ENCODE assay signal across 29 cellular contexts in genomic region chr12:13348464-13348863, GRCh38.
"Had no signal": no experiment of that assay in that cellular context is flagged by ENCODE, and none has a peak within 500 bp of the region (broad histone marks: within the 10 kb centered on the region; RNA-seq: fewer than 3 reads in every experiment).

No MANE protein-coding gene starts in this region.

- H3K9me3 ChIP-seq: ascending aorta, body of pancreas, breast epithelium, SJCRH30 had no signal

- H3K4me3 Mint-ChIP-seq: activated CD4-positive, alpha-beta memory T cell treated with anti-CD3 and anti-CD28 coated beads, Interleukin-2, amount 10 ng/mL, durations not matched to agents 7 days and 5 days; activated naive CD8-positive, alpha-beta T cell treated with anti-CD3 and anti-CD28 coated beads for 36 hours; activated T-cell treated with anti-CD3 and anti-CD28 coated beads, Interleukin-2, amount 50 U/mL, for 72 hours; activated T-helper 17 cell treated with anti-CD3 and anti-CD28 coated beads, Interleukin-2, amount 50 U/mL, for 72 hours had no signal

- H3K27me3 ChIP-seq: ascending aorta, body of pancreas, breast epithelium, SJCRH30 had no signal

- DNase-seq: activated CD4-positive, alpha-beta memory T cell treated with anti-CD3 and anti-CD28 coated beads, Interleukin-2, amount 10 ng/mL, durations not matched to agents 7 days and 5 days; activated CD4-positive, alpha-beta T cell treated with anti-CD3 and anti-CD28 coated beads for 1 hour; activated CD4-positive, alpha-beta T cell treated with anti-CD3 and anti-CD28 coated beads for 48 hours; activated CD4-positive, CD25-positive, alpha-beta regulatory T cell; activated effector memory CD4-positive, alpha-beta T cell treated with anti-CD3 and anti-CD28 coated beads, Interleukin-2, amount 50 U/mL, for 16 hours; activated naive CD4-positive, alpha-beta T cell; activated naive CD4-positive, alpha-beta T cell treated with anti-CD3 and anti-CD28 coated beads, Interleukin-2, amount 50 U/mL, for 16 hours; activated naive CD8-positive, alpha-beta T cell treated with anti-CD3 and anti-CD28 coated beads for 36 hours; activated T-cell treated with anti-CD3 and anti-CD28 coated beads, Interleukin-2, amount 50 U/mL, for 1 hour; activated T-cell treated with anti-CD3 and anti-CD28 coated beads, Interleukin-2, amount 50 U/mL, for 72 hours; body of pancreas; caudate nucleus; NCI-H1092 treated with DMSO at 0.1 percent for 48 hours; NCI-H1417 treated with DMSO at 0.1 percent for 48 hours; NCI-H187 treated with DMSO at 0.1 percent for 48 hours; NCI-H2081; NCI-H2171 treated with DMSO at 0.1 percent for 48 hours; NCI-H226; NCI-H446 treated with DMSO at 0.1 percent for 48 hours; NCI-H524 treated with DMSO at 0.1 percent for 48 hours; SHP77; SJCRH30; T1000; WERI-Rb-1 had no signal

- H3K36me3 ChIP-seq: ascending aorta, breast epithelium, SJCRH30, WERI-Rb-1 had no signal

- H3K9me3 Mint-ChIP-seq: activated CD4-positive, alpha-beta memory T cell treated with anti-CD3 and anti-CD28 coated beads, Interleukin-2, amount 10 ng/mL, durations not matched to agents 7 days and 5 days; activated naive CD8-positive, alpha-beta T cell treated with anti-CD3 and anti-CD28 coated beads for 36 hours; activated T-helper 17 cell treated with anti-CD3 and anti-CD28 coated beads, Interleukin-2, amount 50 U/mL, for 72 hours had no signal

- H3K4me3 ChIP-seq: ascending aorta, body of pancreas, breast epithelium, SJCRH30, SK-N-MC had no signal

- H3K4me1 ChIP-seq: ascending aorta, body of pancreas, breast epithelium had no signal

- H3K27ac ChIP-seq: ascending aorta, body of pancreas, SJCRH30, SK-N-MC, WERI-Rb-1 had no signal

- H3K4me1 Mint-ChIP-seq: activated CD4-positive, alpha-beta memory T cell treated with anti-CD3 and anti-CD28 coated beads, Interleukin-2, amount 10 ng/mL, durations not matched to agents 7 days and 5 days; activated T-helper 17 cell treated with anti-CD3 and anti-CD28 coated beads, Interleukin-2, amount 50 U/mL, for 72 hours had no signal

- ATAC-seq: activated T-cell treated with anti-CD3 and anti-CD28 coated beads, Interleukin-2, amount 50 U/mL, for 72 hours; activated T-helper 17 cell treated with anti-CD3 and anti-CD28 coated beads, Interleukin-2, amount 50 U/mL, for 72 hours; body of pancreas; Panc1 had no signal

- H3K36me3 Mint-ChIP-seq: activated naive CD8-positive, alpha-beta T cell treated with anti-CD3 and anti-CD28 coated beads for 36 hours had no signal

- H3K27ac Mint-ChIP-seq: activated CD4-positive, alpha-beta memory T cell treated with anti-CD3 and anti-CD28 coated beads, Interleukin-2, amount 10 ng/mL, durations not matched to agents 7 days and 5 days; activated T-cell treated with anti-CD3 and anti-CD28 coated beads, Interleukin-2, amount 50 U/mL, for 72 hours; activated T-helper 17 cell treated with anti-CD3 and anti-CD28 coated beads, Interleukin-2, amount 50 U/mL, for 72 hours had no signal
